In the genomic region with DNA sequence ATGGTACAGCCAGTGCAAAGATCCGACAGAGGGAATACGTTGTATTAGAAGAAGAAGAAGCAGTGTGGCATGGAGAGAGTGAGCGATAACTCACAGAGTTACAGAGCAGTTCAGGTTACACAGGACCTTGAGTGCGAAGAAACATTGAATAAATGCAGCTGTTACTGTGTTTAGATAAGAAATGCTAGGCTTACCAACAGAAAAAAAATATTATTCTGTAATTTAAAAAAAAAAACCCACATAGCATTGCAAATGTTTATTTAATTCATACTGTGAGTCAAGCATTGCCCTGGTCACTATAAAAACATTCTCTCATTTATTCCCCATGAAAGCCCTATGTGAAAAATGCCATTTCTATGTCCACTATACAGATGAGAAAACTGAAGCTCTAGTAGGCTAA, we compare ENCODE assay signal across 31 cellular contexts.
DNase-seq lines count a peak whose midpoint lies in the region; FAIRE-seq and TF ChIP-seq lines count a peak whose summit lies in the region.
"Had no signal": no experiment of that assay in that cellular context is flagged by ENCODE, and none has a peak within 500 bp of the region (broad histone marks: within the 10 kb centered on the region; RNA-seq: fewer than 3 reads in every experiment).

No MANE protein-coding gene starts in this region.

- no peaks in the 10 kb centered on the region for H4K20me1 ChIP-seq in astrocyte (ENCODE audit: insufficient read depth, low read length)

- no peak overlapping the region for H2AK5ac ChIP-seq in mesenchymal stem cell (ENCODE audit: low read length, severe bottlenecking)

- no peak overlapping the region for H2BK15ac ChIP-seq in mesenchymal stem cell (ENCODE audit: low read depth, poor library complexity, severe bottlenecking)

- intact Hi-C loops in Calu3 (cut with micrococcal nuclease; ENCODE audit: unreplicated experiment), result no loop called here

- H3K4me1 Mint-ChIP-seq in astrocyte (ENCODE audit: low read depth, unreplicated experiment), result peaks cover under 1% of the 10 kb centered on the region
- H3K4me1 Mint-ChIP-seq in activated naive CD8-positive, alpha-beta T cell treated with anti-CD3 and anti-CD28 coated beads for 36 hours, result no peaks in the 10 kb centered on the region
- no peaks in the 10 kb centered on the region for H3K4me1 Mint-ChIP-seq in Calu3 (ENCODE audit: low read depth, unreplicated experiment)
- H3K4me1 Mint-ChIP-seq: natural killer cell had no signal

- no peak overlapping the region for H4K8ac ChIP-seq in mesenchymal stem cell (ENCODE audit: low read length)

- no peaks in the 10 kb centered on the region for H3K79me2 ChIP-seq in astrocyte (ENCODE audit: insufficient read depth, low read length)

- H3K9me3 ChIP-seq in astrocyte (ENCODE audit: insufficient read depth, low read depth, low read length) (no peaks in the 10 kb centered on the region), mesenchymal stem cell (ENCODE audit: control insufficient read depth, low read length) (no peaks in the 10 kb centered on the region)
- H3K9me3 ChIP-seq: breast epithelium, colonic mucosa, MG63, testis had no signal

- no peak overlapping the region for H4K91ac ChIP-seq in mesenchymal stem cell (ENCODE audit: low read length)

- H3K9me3 Mint-ChIP-seq in astrocyte (ENCODE audit: unreplicated experiment), result no peaks in the 10 kb centered on the region
- H3K9me3 Mint-ChIP-seq in activated naive CD8-positive, alpha-beta T cell treated with anti-CD3 and anti-CD28 coated beads for 36 hours, result no peaks in the 10 kb centered on the region
- peaks cover 7% of the 10 kb centered on the region for H3K9me3 Mint-ChIP-seq in Calu3 (ENCODE audit: low read depth, unreplicated experiment)
- H3K9me3 Mint-ChIP-seq: GM23338 had no signal

- no peak overlapping the region for H3K4me3 Mint-ChIP-seq in astrocyte (ENCODE audit: unreplicated experiment)
- H3K4me3 Mint-ChIP-seq in activated naive CD8-positive, alpha-beta T cell treated with anti-CD3 and anti-CD28 coated beads for 36 hours, result no peak overlapping the region
- H3K4me3 Mint-ChIP-seq in Calu3 (ENCODE audit: low read depth, unreplicated experiment), result no peak overlapping the region
- H3K4me3 Mint-ChIP-seq: activated T-cell treated with anti-CD3 and anti-CD28 coated beads, Interleukin-2, amount 50 U/mL, for 24 hours; GM23338; natural killer cell; T-helper 1 cell treated with Interleukin-12 subunit alpha and Interleukin-12 subunit beta and Interleukin-4 antibody, amounts not matched to agents 30 μg/mL and 1 μg/mL, for 36 hours had no signal

- H3K4me2 ChIP-seq in astrocyte (ENCODE audit: low read length) (peak overlapping the region; percentile 24), mesenchymal stem cell (ENCODE audit: low read length, poor library complexity, severe bottlenecking) (no peak overlapping the region)
- H3K4me2 ChIP-seq: GM23338 had no signal

- H3K9ac ChIP-seq in astrocyte (ENCODE audit: low read length) (no peak overlapping the region), mesenchymal stem cell (ENCODE audit: low read length) (no peak overlapping the region)

- no peaks in the 10 kb centered on the region for H3K79me1 ChIP-seq in mesenchymal stem cell (replicated peaks; ENCODE audit: low read length, poor library complexity, severe bottlenecking)

- no peak overlapping the region for H2BK12ac ChIP-seq in mesenchymal stem cell (ENCODE audit: low read length in 2 of 2)

- H2AFZ ChIP-seq in astrocyte (ENCODE audit: low read depth, low read length) (no peak overlapping the region), mesenchymal stem cell (ENCODE audit: low read depth, low read length) (no peak overlapping the region)
- H2AFZ ChIP-seq: GM23338 had no signal

- H3K36me3 Mint-ChIP-seq in astrocyte (ENCODE audit: low read depth, unreplicated experiment), result no peaks in the 10 kb centered on the region
- no peaks in the 10 kb centered on the region for H3K36me3 Mint-ChIP-seq in activated naive CD8-positive, alpha-beta T cell treated with anti-CD3 and anti-CD28 coated beads for 36 hours
- H3K36me3 Mint-ChIP-seq in Calu3 (ENCODE audit: insufficient read depth, unreplicated experiment), result peaks cover 5% of the 10 kb centered on the region
- H3K36me3 Mint-ChIP-seq: natural killer cell had no signal

- H3K27me3 ChIP-seq in astrocyte (ENCODE audit: insufficient read depth, low read length), result no peaks in the 10 kb centered on the region
- no peaks in the 10 kb centered on the region for H3K27me3 ChIP-seq in mesenchymal stem cell (ENCODE audit: control insufficient read depth in 1 of 2, insufficient read depth in 1 of 2, low read length in 2 of 2)
- H3K27me3 ChIP-seq: breast epithelium, colonic mucosa, MG63, testis had no signal

- H3K4me3 ChIP-seq in astrocyte (ENCODE audit: insufficient read depth, low read depth, low read length), result no peak overlapping the region
- H3K4me3 ChIP-seq in fibroblast of mammary gland (ENCODE audit: control insufficient read depth, low read depth, low read length), result no peak overlapping the region
- H3K4me3 ChIP-seq in mesenchymal stem cell (ENCODE audit: insufficient read depth in 1 of 2, low read depth in 1 of 2, low read length in 2 of 2), result no peak overlapping the region
- H3K4me3 ChIP-seq: breast epithelium, colonic mucosa, GM23338, lung, MG63, testis had no signal

- BruUV-seq in Calu3 (replicated peaks; lab: Mats Ljungman, UMichigan), result no TSS peak

- H3K27me3 Mint-ChIP-seq in astrocyte (ENCODE audit: low read depth, unreplicated experiment), result no peaks in the 10 kb centered on the region
- H3K27me3 Mint-ChIP-seq in activated naive CD8-positive, alpha-beta T cell treated with anti-CD3 and anti-CD28 coated beads for 36 hours, result no peaks in the 10 kb centered on the region
- no peaks in the 10 kb centered on the region for H3K27me3 Mint-ChIP-seq in Calu3 (ENCODE audit: unreplicated experiment)
- H3K27me3 Mint-ChIP-seq: activated T-cell treated with anti-CD3 and anti-CD28 coated beads, Interleukin-2, amount 50 U/mL, for 24 hours had no signal

- no peak for TF ChIP-seq CTCF in astrocyte (IDR thresholded peaks at IDR 0.05; ENCODE audit: insufficient read depth, low read depth, low read length)
- TF ChIP-seq CTCF in fibroblast of mammary gland (conservative IDR thresholded peaks at IDR 0.05; ENCODE audit: control insufficient read depth, insufficient read depth, low read depth, low read length), result no peak
- no peak for TF ChIP-seq CTCF in Calu3 (IDR thresholded peaks at IDR 0.05; ENCODE audit: unreplicated experiment)

- CTCF ChIA-PET in Calu3 (lab: Charles Lee), result no interaction called here

- no peak overlapping the region for H3K18ac ChIP-seq in mesenchymal stem cell (ENCODE audit: low read depth in 1 of 2, low read length in 2 of 2)

- H2BK120ac ChIP-seq in mesenchymal stem cell (ENCODE audit: low read depth, low read length), result no peak overlapping the region

- H3K23ac ChIP-seq in mesenchymal stem cell (ENCODE audit: low read length in 2 of 2), result no peak overlapping the region

- H3K36me3 ChIP-seq in astrocyte (ENCODE audit: insufficient read depth, low read length), result no peaks in the 10 kb centered on the region
- no peaks in the 10 kb centered on the region for H3K36me3 ChIP-seq in mesenchymal stem cell (ENCODE audit: control insufficient read depth in 1 of 2, insufficient read depth in 2 of 2, low read depth in 1 of 2, low read length in 2 of 2)
- H3K36me3 ChIP-seq: breast epithelium, colonic mucosa, MG63 had no signal

- no peak overlapping the region for H3K4ac ChIP-seq in mesenchymal stem cell (ENCODE audit: low read depth in 1 of 2, low read length in 2 of 2)

- DNase-seq in Caki2 (ENCODE audit: low read depth) (peak; percentile 60), astrocyte (ENCODE audit: low read depth) (peak; percentile 38), fibroblast of mammary gland (ENCODE audit: low read depth) (peak; percentile 69), mesenchymal stem cell (peak; percentile 32), Calu3 (no peak), GM19239 (ENCODE audit: insufficient read length, low spot score) (no peak), Kasumi-1 (lab: John Stamatoyannopoulos, UW) (no peak)
- DNase-seq in activated naive CD8-positive, alpha-beta T cell treated with anti-CD3 and anti-CD28 coated beads for 36 hours, result no peak
- DNase-seq: 8988T; activated gamma-delta T cell; activated T-cell treated with anti-CD3 and anti-CD28 coated beads, Interleukin-2, amount 50 U/mL, for 24 hours; colonic mucosa; COR-L47; DMS79; effector CD4-positive, alpha-beta T cell; GF-D8; KBM-7; MG63; natural killer cell; NCI-H1105 treated with DMSO at 0.1 percent for 48 hours; NCI-H187 treated with DMSO at 0.1 percent for 48 hours; NCI-H524 treated with DMSO at 0.1 percent for 48 hours; stimulated activated naive CD8-positive, alpha-beta T cell treated with anti-CD3 and anti-CD28 coated beads, Interleukin-15, Interleukin-2, amounts not matched to agents 100 U/mL and 50 U/mL, for 24 hours; testis had no signal

- H3K27ac Mint-ChIP-seq in astrocyte (ENCODE audit: unreplicated experiment) (no peak overlapping the region), Calu3 (ENCODE audit: unreplicated experiment) (no peak overlapping the region)
- no peak overlapping the region for H3K27ac Mint-ChIP-seq in activated naive CD8-positive, alpha-beta T cell treated with anti-CD3 and anti-CD28 coated beads for 36 hours
- H3K27ac Mint-ChIP-seq: activated T-cell treated with anti-CD3 and anti-CD28 coated beads, Interleukin-2, amount 50 U/mL, for 24 hours; GM23338; natural killer cell; T-helper 1 cell treated with Interleukin-12 subunit alpha and Interleukin-12 subunit beta and Interleukin-4 antibody, amounts not matched to agents 30 μg/mL and 1 μg/mL, for 36 hours had no signal

- in situ Hi-C loops in Caki2 (cut with HindIII; ENCODE audit: low pct_unique_long_range_greater_than_20kb, low sequenced_read_pairs), result no loop called here

- H2BK5ac ChIP-seq in mesenchymal stem cell (ENCODE audit: low read depth, low read length, poor library complexity, severe bottlenecking), result no peak overlapping the region

- H3K27ac ChIP-seq in astrocyte (ENCODE audit: low read depth, low read length) (no peak overlapping the region), mesenchymal stem cell (ENCODE audit: low read length, poor library complexity, severe bottlenecking) (peak overlapping the region; percentile 92)
- H3K27ac ChIP-seq: breast epithelium, C4-2B, colonic mucosa, testis had no signal

- WGBS in mesenchymal stem cell, result 78% methylated on average over 3 of the region's 4 CpGs

- FAIRE-seq in astrocyte (lab: Jason Lieb, UNC) (no peak), GM19239 (lab: Jason Lieb, UNC) (no peak)
- FAIRE-seq: frontal cortex, TTC549 had no signal

- H3K4me1 ChIP-seq in astrocyte (ENCODE audit: insufficient read depth, low read length) (no peaks in the 10 kb centered on the region), mesenchymal stem cell (ENCODE audit: control insufficient read depth, insufficient read depth, low read depth, low read length) (peaks cover 5% of the 10 kb centered on the region)
- H3K4me1 ChIP-seq: breast epithelium, colonic mucosa, testis had no signal

- no peak overlapping the region for H3K14ac ChIP-seq in mesenchymal stem cell (ENCODE audit: low read length in 2 of 2)

Comparison
In these comparisons a context has a peak if more than half of its experiments do, and no peak if none do; other contexts are left out.
1. DNase-seq: peak in Caki2 (single experiment), astrocyte (single experiment), fibroblast of mammary gland (single experiment) and mesenchymal stem cell (single experiment); none in activated naive CD8-positive, alpha-beta T cell treated with anti-CD3 and anti-CD28 coated beads for 36 hours (single experiment), Calu3 (single experiment), GM19239 (single experiment) and Kasumi-1 (0 of 2).